In the genomic region with DNA sequence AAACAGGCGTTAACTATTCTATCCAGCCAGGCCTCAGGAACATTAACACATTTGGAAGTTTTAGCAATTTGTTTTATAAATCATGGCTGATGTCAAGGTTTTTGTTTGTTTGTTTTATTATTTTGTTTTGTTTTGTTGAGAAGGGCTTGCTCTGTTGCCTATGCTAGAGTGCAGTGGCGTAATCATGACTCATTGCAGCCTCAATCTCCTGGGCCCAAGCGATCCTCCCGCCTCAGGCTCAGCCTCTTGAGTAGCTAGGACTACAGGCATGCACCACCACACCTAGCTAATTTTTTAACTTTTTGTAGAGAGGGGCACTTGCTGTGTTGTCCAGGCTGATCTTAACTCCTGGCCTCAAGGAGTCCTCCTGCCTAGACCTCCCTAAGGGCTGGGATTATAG, we compare ENCODE assay signal across 16 cellular contexts. TPM values are rescaled to one million over a fixed set of nuclear protein-coding genes. Genes with fewer than 3 reads are reported as not detected.
DNase-seq lines count a peak whose midpoint lies in the region; ATAC-seq and TF ChIP-seq lines count a peak whose summit lies in the region.
"Had no signal": no experiment of that assay in that cellular context is flagged by ENCODE, and none has a peak within 500 bp of the region (broad histone marks: within the 10 kb centered on the region; RNA-seq: fewer than 3 reads in every experiment).

No MANE protein-coding gene starts in this region.

- H3K9me3 ChIP-seq in Panc1 (ENCODE audit: control insufficient read depth, insufficient read depth, low read depth, low read length) (no peaks in the 10 kb centered on the region), neuronal stem cell (replicated peaks in 1 of 2; ENCODE audit: control insufficient read depth in 2 of 2, insufficient read depth in 1 of 2, low read depth in 1 of 2, low read length in 2 of 2) (no peaks in the 10 kb centered on the region)
- H3K9me3 ChIP-seq: gastroesophageal sphincter had no signal

- in situ Hi-C loops in Panc1 (cut with HindIII; ENCODE audit: low pct_unique_long_range_greater_than_20kb, low sequenced_read_pairs) = no loop called here

- DNase-seq in HT1080 (ENCODE audit: low read depth) = peak; percentile 27
- DNase-seq in Panc1 (ENCODE audit: low read depth, low spot score) = no peak
- DNase-seq in fibroblast of gingiva (ENCODE audit: low read depth) = peak; percentile 51
- no peak for DNase-seq in neuronal stem cell (ENCODE audit: low spot score)
- no peak for DNase-seq in NK-92 (lab: John Stamatoyannopoulos, UW; ENCODE audit: unreplicated experiment)
- DNase-seq: activated CD4-positive, CD25-positive, alpha-beta regulatory T cell treated with anti-CD3 and anti-CD28 coated beads, Interleukin-2, amount 50 U/mL, for 72 hours; activated CD8-positive, alpha-beta memory T cell treated with anti-CD3 and anti-CD28 coated beads, Interleukin-2, amount 50 U/mL, for 4 hours; activated naive CD4-positive, alpha-beta T cell treated with anti-CD3 and anti-CD28 coated beads for 36 hours; DMS79 treated with DMSO at 0.1 percent for 48 hours; NCI-H748 treated with DMSO at 0.1 percent for 48 hours; right cardiac atrium; stimulated activated CD4-positive, alpha-beta T cell treated with anti-CD3 and anti-CD28 coated beads, Interleukin-1b, Interleukin-23, amount 100 ng/mL, for 48 hours had no signal

- H3K4me3 ChIP-seq in Panc1 (ENCODE audit: low read depth in 2 of 2, low read length in 2 of 2) (no peak overlapping the region), neuronal stem cell (ENCODE audit: low read length in 2 of 2) (no peak overlapping the region)
- H3K4me3 ChIP-seq: gastroesophageal sphincter had no signal

- no peak overlapping the region for H2BK120ac ChIP-seq in neuronal stem cell (ENCODE audit: low read depth, low read length)

- no TSS peak for BruUV-seq in Panc1 (replicated peaks; lab: Mats Ljungman, UMichigan)

- CTCF ChIA-PET in Panc1 (lab: Charles Lee) = no interaction called here

- no peak overlapping the region for H3K4ac ChIP-seq in neuronal stem cell (ENCODE audit: low read length)

- no peak overlapping the region for H3K18ac ChIP-seq in neuronal stem cell (ENCODE audit: low read length)

- no CpG with 5 or more reads among the region's 4 CpGs for WGBS in neuronal stem cell (ENCODE audit: extremely low coverage in 2 of 2, insufficient read length in 2 of 2, insufficient replicate concordance in 1 of 2), 2 donors

- no peaks in the 10 kb centered on the region for H3K27me3 ChIP-seq in Panc1 (ENCODE audit: control insufficient read depth, insufficient read depth, low read length)
- no peaks in the 10 kb centered on the region for H3K27me3 ChIP-seq in neuronal stem cell (ENCODE audit: control insufficient read depth in 3 of 3, insufficient read depth in 3 of 3, low read depth in 1 of 3, low read length in 3 of 3)
- H3K27me3 ChIP-seq: gastroesophageal sphincter had no signal

- no peak overlapping the region for H3K23ac ChIP-seq in neuronal stem cell (ENCODE audit: low read depth, low read length, poor library complexity)

- no peak overlapping the region for H2AK5ac ChIP-seq in neuronal stem cell (ENCODE audit: low read depth, low read length)

- H3K9ac ChIP-seq in neuronal stem cell (ENCODE audit: low read depth, low read length, poor library complexity) = no peak overlapping the region

- H3K4me2 ChIP-seq in neuronal stem cell (ENCODE audit: insufficient read depth, low read length, poor library complexity, severe bottlenecking) = no peak overlapping the region

- no peak overlapping the region for H2BK15ac ChIP-seq in neuronal stem cell (ENCODE audit: low read length)

- ATAC-seq in Panc1 = peak; percentile 83
- ATAC-seq in HG03135 (IDR thresholded peaks at IDR 0.05; ENCODE audit: unreplicated experiment) = no peak
- ATAC-seq in GM19351 (IDR thresholded peaks at IDR 0.05; ENCODE audit: unreplicated experiment) = no peak
- ATAC-seq: gastroesophageal sphincter, right cardiac atrium had no signal

- H2BK12ac ChIP-seq in neuronal stem cell (ENCODE audit: low read length) = no peak overlapping the region

- POLR2A ChIA-PET in Panc1 (lab: Charles Lee) = no interaction called here

- H3K4me1 ChIP-seq in Panc1 (ENCODE audit: control insufficient read depth, insufficient read depth, low read length) (no peaks in the 10 kb centered on the region), neuronal stem cell (ENCODE audit: control insufficient read depth in 2 of 2, insufficient read depth in 1 of 2, low read depth in 1 of 2, low read length in 2 of 2) (no peaks in the 10 kb centered on the region)
- H3K4me1 ChIP-seq: gastroesophageal sphincter had no signal

- TF ChIP-seq CTCF in Panc1 (IDR thresholded peaks at IDR 0.05) = no peak

- H4K91ac ChIP-seq in neuronal stem cell (ENCODE audit: low read depth, low read length, poor library complexity) = no peak overlapping the region

- H2BK5ac ChIP-seq in neuronal stem cell (ENCODE audit: low read length) = no peak overlapping the region

- H3K79me1 ChIP-seq in neuronal stem cell (ENCODE audit: low read depth, low read length) = no peaks in the 10 kb centered on the region

- H3K36me3 ChIP-seq in Panc1 (ENCODE audit: control insufficient read depth, insufficient read depth, low read length) = peaks cover 64% of the 10 kb centered on the region
- H3K36me3 ChIP-seq in neuronal stem cell (replicated peaks in 1 of 2; ENCODE audit: control insufficient read depth in 2 of 2, insufficient read depth in 2 of 2, low read length in 2 of 2) = peaks cover 11 to 100% of the 10 kb centered on the region in 2 donors

- peak overlapping the region; percentile 82 for H4K8ac ChIP-seq in neuronal stem cell (ENCODE audit: low read depth, low read length)

- H3K14ac ChIP-seq in neuronal stem cell (ENCODE audit: low read length) = no peak overlapping the region

- H3K27ac ChIP-seq in Panc1 (ENCODE audit: low read length) (no peak overlapping the region), neuronal stem cell (replicated peaks; ENCODE audit: low read length) (no peak overlapping the region)
- H3K27ac ChIP-seq: C4-2B, gastroesophageal sphincter had no signal

- H2AFZ ChIP-seq in neuronal stem cell (ENCODE audit: low read length) = no peak overlapping the region

- intact Hi-C loops in Panc1 (cut with micrococcal nuclease; ENCODE audit: unreplicated experiment) = no loop called here

RNA-seq across cellular contexts. Expression of gene NUP58, which starts 28.3 kb away (rescaled TPM):
- total RNA-seq in HT1080 (2014; rRNA removed; shearing (Covaris generic)) = 71.1 and 87.6 TPM in 2 replicates
- 59.8 and 72.8 TPM in 2 replicates for polyA plus RNA-seq in HT1080 (2015; cell fraction: cytosol; rRNA removed)
- polyA plus RNA-seq in HT1080 (2015; cell fraction: nucleus; rRNA removed) = 79.1 and 87.2 TPM in 2 replicates
- 40.0 TPM for total RNA-seq in Panc1 (2021; ENCODE audit: unreplicated experiment)
- polyA plus RNA-seq in Panc1 (2012; ENCODE audit: insufficient read length) = 13.9 TPM
- 41.9 TPM for polyA plus RNA-seq in neuronal stem cell (2013, experiment 1 of 2)
- polyA plus RNA-seq in neuronal stem cell (2013, experiment 2 of 2) = 40.0 TPM

RNA-seq across cellular contexts. Expression of gene ATP8A2, which starts 42.1 kb away (rescaled TPM):
- 0.64 and 0.67 TPM in 2 replicates for total RNA-seq in HT1080 (2014; rRNA removed; shearing (Covaris generic))
- 0.27 and 0.29 TPM in 2 replicates for polyA plus RNA-seq in HT1080 (2015; cell fraction: cytosol; rRNA removed)
- polyA plus RNA-seq in HT1080 (2015; cell fraction: nucleus; rRNA removed) = 0.22 and 0.51 TPM in 2 replicates
- total RNA-seq in Panc1 (2021; ENCODE audit: unreplicated experiment) = not detected
- polyA plus RNA-seq in Panc1 (2012; ENCODE audit: insufficient read length) = not detected
- 1.4 TPM for polyA plus RNA-seq in neuronal stem cell (2013, experiment 1 of 2)
- polyA plus RNA-seq in neuronal stem cell (2013, experiment 2 of 2) = 1.3 TPM

RNA-seq across cellular contexts. Expression of gene MTMR6, which starts 42.4 kb away (rescaled TPM):
- 17.3 and 21.2 TPM in 2 replicates for total RNA-seq in HT1080 (2014; rRNA removed; shearing (Covaris generic))
- 20.8 and 24.3 TPM in 2 replicates for polyA plus RNA-seq in HT1080 (2015; cell fraction: cytosol; rRNA removed)
- 26.2 and 31.0 TPM in 2 replicates for polyA plus RNA-seq in HT1080 (2015; cell fraction: nucleus; rRNA removed)
- total RNA-seq in Panc1 (2021; ENCODE audit: unreplicated experiment) = 9.7 TPM
- polyA plus RNA-seq in Panc1 (2012; ENCODE audit: insufficient read length) = 4.0 TPM
- 7.0 TPM for polyA plus RNA-seq in neuronal stem cell (2013, experiment 1 of 2)
- 7.1 TPM for polyA plus RNA-seq in neuronal stem cell (2013, experiment 2 of 2)

Comparison
In these comparisons a context has a peak if more than half of its experiments do, and no peak if none do; other contexts are left out.
1. DNase-seq: peak in HT1080 (single experiment) and fibroblast of gingiva (single experiment); none in Panc1 (single experiment), neuronal stem cell (single experiment) and NK-92 (single experiment).